Comparison of ENCODE assay signal across 13 cellular contexts in the genomic region with DNA sequence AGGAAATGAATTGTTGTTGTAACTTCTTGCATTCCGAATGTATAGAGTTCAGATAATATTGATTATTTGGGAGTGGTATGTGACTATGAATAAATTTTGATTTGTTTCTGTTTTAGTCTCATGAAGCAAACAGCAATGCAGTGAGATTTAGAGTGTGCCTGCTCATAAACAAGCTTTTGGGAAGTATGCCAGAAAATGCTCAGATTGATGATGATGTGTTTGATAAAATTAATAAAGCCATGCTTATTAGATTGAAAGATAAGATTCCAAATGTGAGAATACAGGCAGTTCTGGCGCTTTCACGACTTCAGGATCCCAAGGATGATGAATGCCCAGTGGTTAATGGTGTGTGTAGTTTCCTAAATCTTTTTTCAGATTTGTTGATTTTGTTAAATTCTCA. TPM values are rescaled to one million over a fixed set of nuclear protein-coding genes. Genes with fewer than 3 reads are reported as not detected.
DNase-seq lines count a peak whose midpoint lies in the region; ATAC-seq and TF ChIP-seq lines count a peak whose summit lies in the region.
"Had no signal": no experiment of that assay in that cellular context is flagged by ENCODE, and none has a peak within 500 bp of the region (broad histone marks: within the 10 kb centered on the region; RNA-seq: fewer than 3 reads in every experiment).

No MANE protein-coding gene starts in this region.

- ATAC-seq in natural killer cell, result no peak
- ATAC-seq in T-cell (replicated peaks in 1 of 4), result no peak
- ATAC-seq: esophagus mucosa had no signal

- CTCF ChIA-PET in T-cell (lab: Charles Lee), result no interaction called here

- H3K4me3 ChIP-seq in GM08714 (ENCODE audit: low read length) (peak overlapping the region; percentile 95; the same call in 1 of the 2 replicates), LNCaP clone FGC (ENCODE audit: low read depth, low read length) (peak overlapping the region; percentile 91), astrocyte of the cerebellum (ENCODE audit: low read depth, low read length) (peak overlapping the region; percentile 13)

- no peaks in the 10 kb centered on the region for H3K36me3 Mint-ChIP-seq in natural killer cell
- peaks cover 5% of the 10 kb centered on the region for H3K36me3 Mint-ChIP-seq in T-cell

- TF ChIP-seq CTCF in LNCaP clone FGC (IDR thresholded peaks at IDR 0.05; ENCODE audit: control insufficient read depth, extremely low read depth, insufficient read depth) (no peak), astrocyte of the cerebellum (IDR thresholded peaks at IDR 0.05; ENCODE audit: low read depth, low read length, missing control alignments) (no peak), natural killer cell (IDR thresholded peaks at IDR 0.05) (no peak)

- POLR2A ChIA-PET in T-cell (lab: Charles Lee), result no interaction called here

- H3K4me3 Mint-ChIP-seq in natural killer cell, result peak overlapping the region; percentile 29
- H3K4me3 Mint-ChIP-seq in T-cell, result no peak overlapping the region
- H3K4me3 Mint-ChIP-seq: memory B cell had no signal

- H3K27me3 Mint-ChIP-seq in natural killer cell (ENCODE audit: low read depth in 2 of 2) (no peaks in the 10 kb centered on the region), T-cell (no peaks in the 10 kb centered on the region)
- H3K27me3 Mint-ChIP-seq: memory B cell had no signal

- H3K4me1 Mint-ChIP-seq in natural killer cell (peaks cover 37 to 39% of the 10 kb centered on the region in 2 donors), T-cell (peaks cover 37 to 56% (median 39%) of the 10 kb centered on the region in 3 donors)

- intact Hi-C loops in natural killer cell (cut with micrococcal nuclease), result loop anchor here (5.0 kb wide), 1 partner anchor 46 kb away; no protein-coding TSS in a partner anchor

- H3K9me3 Mint-ChIP-seq in natural killer cell (no peaks in the 10 kb centered on the region), T-cell (no peaks in the 10 kb centered on the region)
- H3K9me3 Mint-ChIP-seq: memory B cell had no signal

- in situ Hi-C loops in astrocyte of the cerebellum (cut with HindIII; ENCODE audit: low sequenced_read_pairs), result no loop called here

- DNase-seq in LNCaP clone FGC (ENCODE audit: low read depth) (no peak), astrocyte of the cerebellum (ENCODE audit: low read depth) (no peak), natural killer cell (no peak), T-cell (no peak), medulla oblongata (ENCODE audit: extremely low spot score) (no peak)
- no peak for DNase-seq in stimulated activated naive CD4-positive, alpha-beta T cell (lab: John Stamatoyannopoulos, UW)
- DNase-seq: activated effector memory CD4-positive, alpha-beta T cell treated with Interleukin-2 at 50 U/mL for 16 hours; NCI-H1417 treated with DMSO at 0.1 percent for 48 hours; substantia nigra had no signal

- H3K27ac Mint-ChIP-seq in natural killer cell (no peak overlapping the region), T-cell (peak overlapping the region in 1 of 2 donors; percentile 20)
- H3K27ac Mint-ChIP-seq: memory B cell had no signal

RNA-seq across cellular contexts. Expression of a gene that starts 2.0 kb away (rescaled TPM):
- total RNA-seq in natural killer cell (1 to 10 TPM; 1.3 to 1.8 (median 1.6) TPM), T-cell (1 to 10 TPM in 4 of 5 donors, under 1 TPM in 1; 0.73 to 1.8 (median 1.5) TPM)

RNA-seq across cellular contexts. Expression of a gene that starts 2.2 kb away (rescaled TPM):
- total RNA-seq in natural killer cell, result 10 to 100 TPM; 73.9 to 93.8 (median 90.3) TPM
- total RNA-seq in T-cell, result 10 to 100 TPM; 62.6 to 77.6 (median 73.2) TPM

RNA-seq across cellular contexts. Expression of a gene that starts 31.4 kb away (rescaled TPM):
- total RNA-seq in natural killer cell (under 1 TPM in 1 of 3 donors, not detected in 2; 0.05 TPM), T-cell (under 1 TPM in 3 of 5 donors, not detected in 2; 0.03 to 0.09 (median 0.06) TPM)
- total RNA-seq: SK-MEL-5 had no signal

Comparison
In these comparisons a context has a peak if more than half of its experiments do, and no peak if none do; other contexts are left out.
1. H3K4me3 ChIP-seq: peak in every context shown above with its lines; median percentile 95 in GM08714; 91 in LNCaP clone FGC; 13 in astrocyte of the cerebellum.